1 cellular context compared by ENCODE assay signal in the genomic region with DNA sequence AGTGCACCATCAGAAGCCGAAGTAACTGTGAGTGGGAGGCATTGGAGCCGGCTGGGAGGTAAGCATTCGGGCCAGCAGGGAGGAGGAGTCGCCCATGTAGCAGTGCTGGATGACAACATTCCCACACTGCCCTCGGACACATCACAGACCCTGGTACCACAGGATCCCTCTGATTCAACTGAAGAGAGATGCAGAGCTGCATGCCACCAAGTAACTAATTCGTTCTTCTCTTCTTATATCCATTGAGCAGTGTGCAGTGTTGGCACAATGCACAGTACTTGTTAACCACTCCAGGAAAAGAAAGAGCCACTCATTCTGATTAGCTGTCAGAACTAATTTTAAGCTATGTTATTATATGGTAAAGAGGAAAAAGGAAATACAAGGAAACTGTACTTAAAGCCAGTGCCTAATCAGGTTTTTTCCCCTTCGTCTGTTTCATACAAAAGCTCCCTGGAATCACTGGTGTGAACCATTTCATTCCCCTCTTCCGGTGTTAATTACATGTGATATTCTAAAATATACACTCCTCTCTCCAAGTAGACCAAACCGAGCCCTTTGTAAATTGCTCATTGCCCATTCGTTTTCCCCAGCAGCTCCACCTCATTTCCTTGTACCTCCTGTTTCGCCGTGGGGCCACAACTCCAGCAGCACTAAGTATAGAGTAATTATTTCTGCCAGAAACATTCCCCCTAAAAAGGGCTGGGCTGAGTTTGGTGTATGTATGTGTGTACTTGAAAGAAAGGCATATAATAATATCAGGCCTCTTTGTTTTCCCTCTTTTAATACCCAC.
TF ChIP-seq lines count a peak whose summit lies in the region.

No MANE protein-coding gene starts in this region.

TF ChIP-seq in IMR-90, 13 proteins besides CTCF, POLR2A, EP300 and RAD21 (continued from another document):
- TF ChIP-seq USF2 (IDR thresholded peaks at IDR 0.05; ENCODE audit: low read depth, low read length), result no peak
